ENCODE assay signal across 1 cellular context in the genomic region with DNA sequence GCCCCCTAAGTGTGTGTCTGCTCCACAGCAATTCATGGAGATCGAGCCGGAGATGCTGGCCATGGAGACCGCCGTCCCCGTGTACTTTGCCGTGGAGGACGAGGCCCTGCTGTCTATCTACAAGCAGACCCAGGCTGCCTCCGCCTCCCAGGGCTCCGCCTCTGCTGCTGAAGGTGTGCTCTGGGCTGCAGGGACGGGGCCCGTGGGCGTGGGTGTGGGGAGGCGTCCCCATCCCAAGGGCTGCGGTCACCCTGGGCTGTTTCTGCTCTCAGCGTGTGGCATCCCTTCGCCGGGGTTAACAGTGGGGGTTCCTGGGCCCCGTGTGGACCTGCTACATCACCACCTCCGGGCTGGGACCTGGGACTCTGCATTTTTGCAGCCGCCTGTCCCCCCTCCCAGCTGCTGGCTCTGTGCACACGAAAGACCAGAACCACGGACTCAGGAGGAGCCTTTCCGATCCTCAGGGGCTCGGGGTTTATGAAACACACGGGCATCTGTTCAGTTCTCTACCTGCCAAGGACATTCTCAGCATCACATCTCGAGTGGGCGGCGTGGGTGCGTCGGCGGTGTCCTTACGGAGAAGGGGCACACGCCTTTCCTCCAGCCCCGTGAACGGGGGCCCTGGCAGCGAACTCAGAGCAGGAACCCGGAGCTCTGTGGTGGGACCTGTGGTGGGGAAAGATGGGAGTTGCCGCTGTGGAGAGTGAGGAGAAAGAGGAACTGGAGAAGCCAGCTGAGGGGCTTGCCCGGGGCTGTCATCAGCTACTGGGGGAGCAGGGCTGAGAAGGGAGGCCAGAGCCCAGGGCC.
TF ChIP-seq lines count a peak whose summit lies in the region.

No MANE protein-coding gene starts in this region.

TF ChIP-seq in HCT116, 20 proteins besides CTCF, POLR2A, EP300 and RAD21:
- TF ChIP-seq EZH2phosphoT487 (IDR thresholded peaks at IDR 0.05; ENCODE audit: borderline replicate concordance) (no peak), SIN3A (IDR thresholded peaks at IDR 0.05; ENCODE audit: low read depth) (no peak), EZH2 (IDR thresholded peaks at IDR 0.05) (no peak), JUND (IDR thresholded peaks at IDR 0.05) (no peak), YY1 (IDR thresholded peaks at IDR 0.05; ENCODE audit: extremely low read depth, insufficient replicate concordance, low read depth, low read length) (no peak), ZNF274 (IDR thresholded peaks at IDR 0.05; ENCODE audit: low read depth, low read length) (no peak), POLR2AphosphoS5 (IDR thresholded peaks at IDR 0.05; ENCODE audit: low read depth, low read length) (no peak), SP1 (IDR thresholded peaks at IDR 0.05; ENCODE audit: low read depth) (no peak)
